Comparison of ENCODE assay signal across 5 cellular contexts in the genomic region with DNA sequence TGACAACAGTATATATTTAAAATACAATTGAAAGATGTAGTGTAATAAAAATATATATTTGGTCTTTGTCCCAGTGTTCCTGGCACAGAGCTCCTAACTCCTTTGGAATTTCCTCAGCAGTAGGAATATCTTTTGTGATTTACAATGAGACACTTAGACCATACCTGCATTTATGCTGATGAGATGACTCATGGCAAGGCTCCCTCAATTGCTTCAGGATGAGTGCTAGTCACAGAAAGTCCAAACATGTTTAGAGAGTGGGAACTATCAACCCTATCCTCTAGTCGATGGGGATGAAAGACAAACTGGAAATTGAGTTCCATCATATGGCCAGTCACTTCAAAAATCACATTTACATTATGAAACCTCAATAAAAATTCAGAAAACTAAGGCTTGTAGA.
"Had no signal": no experiment of that assay in that cellular context is flagged by ENCODE, and none has a peak within 500 bp of the region (broad histone marks: within the 10 kb centered on the region; RNA-seq: fewer than 3 reads in every experiment).

No MANE protein-coding gene starts in this region.

- H3K27ac ChIP-seq: GM23248 had no signal

- DNase-seq: GM23248, GOT3, H7, HCEC 1CT, IMR-90 had no signal

- H3K4me3 ChIP-seq: GM23248 had no signal

- H3K9ac ChIP-seq: GM23248 had no signal
